In the genomic region with DNA sequence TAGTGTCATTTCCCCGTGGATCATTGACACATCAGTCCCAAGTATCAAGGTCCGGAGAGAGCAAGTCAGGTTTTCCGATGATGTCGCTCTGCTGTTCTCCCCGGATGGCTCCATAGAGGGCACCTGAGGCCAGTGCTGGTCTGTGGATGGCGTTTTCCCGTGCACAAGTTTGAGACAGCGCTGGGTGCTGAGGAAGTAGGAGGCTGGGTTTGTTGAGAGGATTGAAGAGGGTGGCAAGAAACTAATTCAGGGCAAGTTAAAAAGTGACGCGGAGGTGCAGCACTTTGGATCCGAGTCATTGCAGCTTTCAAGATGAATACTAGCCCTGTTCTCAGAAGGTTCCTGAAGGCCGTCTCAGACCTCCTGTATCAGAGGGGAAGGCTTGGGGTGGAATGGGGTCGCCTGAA, we compare ENCODE assay signal across 13 cellular contexts. TPM values are rescaled to one million over a fixed set of nuclear protein-coding genes. Genes with fewer than 3 reads are reported as not detected.
DNase-seq lines count a peak whose midpoint lies in the region; ATAC-seq and TF ChIP-seq lines count a peak whose summit lies in the region.
"Had no signal": no experiment of that assay in that cellular context is flagged by ENCODE, and none has a peak within 500 bp of the region (broad histone marks: within the 10 kb centered on the region; RNA-seq: fewer than 3 reads in every experiment).

No MANE protein-coding gene starts in this region.

- H3K18ac ChIP-seq in H9 (ENCODE audit: insufficient read length, low read depth, low read length) = no peak overlapping the region

- no peak overlapping the region for H3K4me2 ChIP-seq in H9 (ENCODE audit: insufficient read depth, insufficient read length, low read length)

- no peak overlapping the region for H3K23ac ChIP-seq in H9 (ENCODE audit: insufficient read length, low read depth, low read length)

- H3K56ac ChIP-seq in H9 (ENCODE audit: insufficient read length, low read depth, low read length) = no peak overlapping the region

- H3K14ac ChIP-seq in H9 (ENCODE audit: insufficient read depth, low read length) = no peak overlapping the region

- no peak overlapping the region for H3K4ac ChIP-seq in H9 (ENCODE audit: low read depth, low read length)

- H2BK12ac ChIP-seq in H9 (ENCODE audit: insufficient read length, low read depth, low read length) = no peak overlapping the region

- intact Hi-C loops in heart left ventricle (cut with DNase I) (loop anchor here in 3 of 10 donors (5.0 to 10.0 kb wide), 2 partner anchors 74 to 166 kb away; no protein-coding TSS in a partner anchor), esophagus muscularis mucosa (cut with DNase I) (no loop called here)

- H3K4me3 Mint-ChIP-seq in activated T-cell treated with anti-CD3 and anti-CD28 coated beads, Interleukin-2, amount 50 U/mL, for 4 hours = peak overlapping the region; percentile 1
- H3K4me3 Mint-ChIP-seq in H9 = no peak overlapping the region
- peak overlapping the region; percentile 6 to 7 for H3K4me3 Mint-ChIP-seq in stimulated activated naive B cell treated with anti-CD40 and anti-IgM and Interleukin-4, amounts not matched to agents 10 μg/mL and 1 μg/mL and 100 μg/mL, for 72 hours

- H2AFZ ChIP-seq in H9 (ENCODE audit: low read length) = no peak overlapping the region
- H2AFZ ChIP-seq: parathyroid adenoma had no signal

- WGBS in H9 (ENCODE audit: extremely low coverage, insufficient read length, low lambda C conversion rate) = no CpG with 5 or more reads among the region's 13 CpGs
- 63 to 69% (median 66%) methylated on average over 13 of the region's 13 CpGs for WGBS in heart left ventricle, 4 donors
- WGBS in esophagus muscularis mucosa = 79% methylated on average over 13 of the region's 13 CpGs

- H3T11ph ChIP-seq in H9 (ENCODE audit: low read length) = no peak overlapping the region

- H3K27me3 ChIP-seq in H9 (ENCODE audit: insufficient read depth, low read length) = no peaks in the 10 kb centered on the region
- no peaks in the 10 kb centered on the region for H3K27me3 ChIP-seq in heart left ventricle
- no peaks in the 10 kb centered on the region for H3K27me3 ChIP-seq in esophagus muscularis mucosa

- H2BK15ac ChIP-seq in H9 (ENCODE audit: low read depth, low read length) = no peak overlapping the region

- DNase-seq in activated T-cell treated with anti-CD3 and anti-CD28 coated beads, Interleukin-2, amount 50 U/mL, for 4 hours = no peak
- DNase-seq in activated T-cell treated with anti-CD3 and anti-CD28 coated beads, Interleukin-2, amount 50 U/mL, for 1 hour = no peak
- no peak for DNase-seq in H9
- peak in 1 of 5 donors; percentile 48 for DNase-seq in heart left ventricle
- peak; percentile 55 for DNase-seq in stimulated activated naive B cell treated with anti-CD40 and anti-IgM and Interleukin-4, amounts not matched to agents 10 μg/mL and 1 μg/mL and 100 μg/mL, for 72 hours
- DNase-seq in esophagus muscularis mucosa (ENCODE audit: extremely low spot score) = no peak
- no peak for DNase-seq in amniotic stem cell (lab: John Stamatoyannopoulos, UW)
- DNase-seq in Ammon's horn (ENCODE audit: low spot score) = no peak
- DNase-seq: cortex of kidney, DMS53, NCI-H2171 treated with DMSO at 0.1 percent for 48 hours had no signal

- no peak overlapping the region for H2BK5ac ChIP-seq in H9 (ENCODE audit: insufficient read length, low read length)

- H3K27ac Mint-ChIP-seq in H9 = peak overlapping the region in 1 of 3 experiments; percentile 27; a peak in 2 of 7 replicates
- peak overlapping the region; percentile 94 for H3K27ac Mint-ChIP-seq in stimulated activated naive B cell treated with anti-CD40 and anti-IgM and Interleukin-4, amounts not matched to agents 10 μg/mL and 1 μg/mL and 100 μg/mL, for 72 hours

- no peak overlapping the region for H4K8ac ChIP-seq in H9 (replicated peaks; ENCODE audit: insufficient read length, low read depth, low read length)

- H3K27ac ChIP-seq in H9 (ENCODE audit: insufficient read length, low read depth, low read length) = no peak overlapping the region
- peak overlapping the region in 4 of 12 donors; percentile 3 to 90 (median 46) for H3K27ac ChIP-seq in heart left ventricle
- no peak overlapping the region for H3K27ac ChIP-seq in esophagus muscularis mucosa (replicated peaks in 1 of 4)
- H3K27ac ChIP-seq: parathyroid adenoma had no signal

- H3K9ac ChIP-seq in H9 (ENCODE audit: extremely low read depth, insufficient read length, low read length) = no peak overlapping the region
- H3K9ac ChIP-seq: parathyroid adenoma had no signal

- H2AK5ac ChIP-seq in H9 (ENCODE audit: insufficient read length, low read length) = no peak overlapping the region

- H3K4me1 Mint-ChIP-seq in activated T-cell treated with anti-CD3 and anti-CD28 coated beads, Interleukin-2, amount 50 U/mL, for 4 hours (ENCODE audit: low read depth) = peaks cover 22% of the 10 kb centered on the region
- no peaks in the 10 kb centered on the region for H3K4me1 Mint-ChIP-seq in H9
- H3K4me1 Mint-ChIP-seq in stimulated activated naive B cell treated with anti-CD40 and anti-IgM and Interleukin-4, amounts not matched to agents 10 μg/mL and 1 μg/mL and 100 μg/mL, for 72 hours = peaks cover 58 to 90% of the 10 kb centered on the region in 2 donors

- TF ChIP-seq POLR2A in heart left ventricle (IDR thresholded peaks at IDR 0.05) (no peak), esophagus muscularis mucosa (IDR thresholded peaks at IDR 0.05; ENCODE audit: low read depth) (no peak)

- H3K4me1 ChIP-seq in H9 (ENCODE audit: insufficient read depth, low read length) (no peaks in the 10 kb centered on the region), heart left ventricle (peaks cover 0 to 54% (median 4%) of the 10 kb centered on the region in 12 donors), esophagus muscularis mucosa (peaks cover 2 to 5% (median 4%) of the 10 kb centered on the region in 4 donors)
- H3K4me1 ChIP-seq: HAP-1, parathyroid adenoma had no signal

- no peak overlapping the region for H4K91ac ChIP-seq in H9 (ENCODE audit: insufficient read length, low read depth, low read length)

- no peak overlapping the region for H2BK20ac ChIP-seq in H9 (ENCODE audit: low read depth, low read length, poor library complexity, severe bottlenecking)

- H3K4me3 ChIP-seq in heart left ventricle = no peak overlapping the region
- H3K4me3 ChIP-seq in esophagus muscularis mucosa = no peak overlapping the region
- H3K4me3 ChIP-seq: HAP-1 had no signal

- H3K23me2 ChIP-seq in H9 (ENCODE audit: insufficient read length, low read depth, low read length, poor library complexity, severe bottlenecking) = no peaks in the 10 kb centered on the region

- H3K9me3 ChIP-seq in H9 (ENCODE audit: control insufficient read depth, low read depth, low read length) (no peaks in the 10 kb centered on the region), heart left ventricle (no peaks in the 10 kb centered on the region), esophagus muscularis mucosa (no peaks in the 10 kb centered on the region)
- H3K9me3 ChIP-seq: HAP-1 had no signal

- no peaks in the 10 kb centered on the region for H3K79me1 ChIP-seq in H9 (ENCODE audit: insufficient read depth, low read depth, low read length, poor library complexity, severe bottlenecking)

- TF ChIP-seq CTCF in H9 (conservative IDR thresholded peaks at IDR 0.05) = peak; percentile 33; the same call in 2 of the 3 replicates
- peak in 1 of 12 donors; percentile 13 for TF ChIP-seq CTCF in heart left ventricle (IDR thresholded peaks at IDR 0.05)
- TF ChIP-seq CTCF in esophagus muscularis mucosa (IDR thresholded peaks at IDR 0.05) = no peak

- H3K36me3 ChIP-seq in heart left ventricle = peaks cover 0 to 92% (median 69%) of the 10 kb centered on the region in 9 donors
- H3K36me3 ChIP-seq in esophagus muscularis mucosa = peaks cover 30 to 92% (median 75%) of the 10 kb centered on the region in 4 donors
- H3K36me3 ChIP-seq: HAP-1 had no signal

- no peak for TF ChIP-seq EP300 in esophagus muscularis mucosa (IDR thresholded peaks at IDR 0.05)

- no peaks in the 10 kb centered on the region for H3K27me3 Mint-ChIP-seq in activated T-cell treated with anti-CD3 and anti-CD28 coated beads, Interleukin-2, amount 50 U/mL, for 4 hours (ENCODE audit: low read depth)
- no peaks in the 10 kb centered on the region for H3K27me3 Mint-ChIP-seq in H9 (ENCODE audit: low read depth)
- no peaks in the 10 kb centered on the region for H3K27me3 Mint-ChIP-seq in stimulated activated naive B cell treated with anti-CD40 and anti-IgM and Interleukin-4, amounts not matched to agents 10 μg/mL and 1 μg/mL and 100 μg/mL, for 72 hours

- H2BK120ac ChIP-seq in H9 (ENCODE audit: low read depth, low read length, poor library complexity, severe bottlenecking) = no peak overlapping the region

- H3K36me3 Mint-ChIP-seq in activated T-cell treated with anti-CD3 and anti-CD28 coated beads, Interleukin-2, amount 50 U/mL, for 4 hours (ENCODE audit: insufficient read depth) = peaks cover 36% of the 10 kb centered on the region
- H3K36me3 Mint-ChIP-seq in H9 (ENCODE audit: insufficient read depth in 1 of 3, low read depth in 3 of 3) = peaks cover 0 to 49% (median 4%) of the 10 kb centered on the region in 3 experiments; a peak in 4 of 7 replicates
- H3K36me3 Mint-ChIP-seq in stimulated activated naive B cell treated with anti-CD40 and anti-IgM and Interleukin-4, amounts not matched to agents 10 μg/mL and 1 μg/mL and 100 μg/mL, for 72 hours = peaks cover 66 to 73% of the 10 kb centered on the region in 2 donors

- no peaks in the 10 kb centered on the region for H4K20me1 ChIP-seq in H9 (ENCODE audit: control insufficient read depth, insufficient read depth, insufficient read length)

- H3K79me2 ChIP-seq in H9 (ENCODE audit: insufficient read depth, low read length) = no peaks in the 10 kb centered on the region; the same call in 1 of the 2 replicates
- H3K79me2 ChIP-seq: parathyroid adenoma had no signal

- H4K5ac ChIP-seq in H9 (ENCODE audit: insufficient read length, low read depth, low read length) = no peak overlapping the region

- H3K9me3 Mint-ChIP-seq in activated T-cell treated with anti-CD3 and anti-CD28 coated beads, Interleukin-2, amount 50 U/mL, for 4 hours = no peaks in the 10 kb centered on the region
- no peaks in the 10 kb centered on the region for H3K9me3 Mint-ChIP-seq in H9
- no peaks in the 10 kb centered on the region for H3K9me3 Mint-ChIP-seq in stimulated activated naive B cell treated with anti-CD40 and anti-IgM and Interleukin-4, amounts not matched to agents 10 μg/mL and 1 μg/mL and 100 μg/mL, for 72 hours

- peak in 1 of 2 donors; percentile 26 for ATAC-seq in activated T-cell treated with anti-CD3 and anti-CD28 coated beads, Interleukin-2, amount 50 U/mL, for 4 hours
- peak in 3 of 4 donors; percentile 37 to 63 (median 47) for ATAC-seq in heart left ventricle
- peak; percentile 50 to 59 for ATAC-seq in stimulated activated naive B cell treated with anti-CD40 and anti-IgM and Interleukin-4, amounts not matched to agents 10 μg/mL and 1 μg/mL and 100 μg/mL, for 72 hours (replicated peaks)

RNA-seq across cellular contexts. Expression of gene NUBP1, which starts 7.7 kb away (rescaled TPM):
- total RNA-seq in activated T-cell treated with anti-CD3 and anti-CD28 coated beads, Interleukin-2, amount 50 U/mL, for 4 hours = 10 to 100 TPM; 42.4 to 52.8 (median 44.1) TPM
- total RNA-seq in H9 (2021) (36.5 and 37.6 TPM in 2 replicates), heart left ventricle (10 to 100 TPM; 34.0 to 54.8 (median 47.9) TPM), esophagus muscularis mucosa (10 to 100 TPM; 17.4 to 34.7 (median 28.4) TPM)
- polyA plus RNA-seq in heart left ventricle = 10 to 100 TPM; 54.5 to 60.0 TPM

RNA-seq across cellular contexts. Expression of gene TEKT5, which starts 56.6 kb away (rescaled TPM):
- total RNA-seq in activated T-cell treated with anti-CD3 and anti-CD28 coated beads, Interleukin-2, amount 50 U/mL, for 4 hours = not detected
- total RNA-seq in H9 (2021) = 0.31 TPM in 1 of 2 replicates, not detected in the other
- 1 to 10 TPM in 1 of 9 donors, under 1 TPM in 1, not detected in 7; 0.51 to 2.8 TPM for total RNA-seq in heart left ventricle
- not detected for polyA plus RNA-seq in heart left ventricle
- total RNA-seq in esophagus muscularis mucosa = not detected

Comparison
In these comparisons a context has a peak if more than half of its experiments do, and no peak if none do; other contexts are left out.
1. H3K4me3 Mint-ChIP-seq: peak in activated T-cell treated with anti-CD3 and anti-CD28 coated beads, Interleukin-2, amount 50 U/mL, for 4 hours (single experiment) and stimulated activated naive B cell treated with anti-CD40 and anti-IgM and Interleukin-4, amounts not matched to agents 10 μg/mL and 1 μg/mL and 100 μg/mL, for 72 hours (2 of 2); none in H9 (0 of 2).